8 cellular contexts compared by ENCODE assay signal in genomic region chr13:30892966-30893365, GRCh38. TPM values are rescaled to one million over a fixed set of nuclear protein-coding genes. Genes with fewer than 3 reads are reported as not detected.
DNase-seq lines count a peak whose midpoint lies in the region; ATAC-seq and TF ChIP-seq lines count a peak whose summit lies in the region.
"Had no signal": no experiment of that assay in that cellular context is flagged by ENCODE, and none has a peak within 500 bp of the region (broad histone marks: within the 10 kb centered on the region; RNA-seq: fewer than 3 reads in every experiment).

No MANE protein-coding gene starts in this region.

- no peak overlapping the region for H3K4me3 ChIP-seq in neural progenitor cell

- TF ChIP-seq CTCF in neural progenitor cell (IDR thresholded peaks at IDR 0.05) (peak; percentile 80), GM13976 (IDR thresholded peaks at IDR 0.05; ENCODE audit: borderline replicate concordance, control extremely low read depth, extremely low read depth, insufficient read depth, missing control alignments) (no peak)

- H3K27ac Mint-ChIP-seq in neural progenitor cell, result no peak overlapping the region

- no peaks in the 10 kb centered on the region for H3K9me3 ChIP-seq in neural progenitor cell (ENCODE audit: low read depth)

- peaks cover 9% of the 10 kb centered on the region for H3K4me1 ChIP-seq in neural progenitor cell

- no peak overlapping the region for H3K9ac ChIP-seq in neural progenitor cell

- no peak overlapping the region for H3K27ac ChIP-seq in neural progenitor cell

- H3K9me3 Mint-ChIP-seq in neural progenitor cell, result peaks cover 2% of the 10 kb centered on the region

- no peaks in the 10 kb centered on the region for H3K27me3 Mint-ChIP-seq in neural progenitor cell (ENCODE audit: insufficient read depth, low read depth)

- in situ Hi-C loops in GM13976 (cut with MboI; ENCODE audit: low sequenced_read_pairs, unreplicated experiment), result no loop called here

- H3K79me2 ChIP-seq in neural progenitor cell (ENCODE audit: low read depth), result no peaks in the 10 kb centered on the region

- no peak for ATAC-seq in GM18873 (IDR thresholded peaks at IDR 0.05; ENCODE audit: low FRiP score, unreplicated experiment)
- ATAC-seq in HG03521 (IDR thresholded peaks at IDR 0.05; ENCODE audit: unreplicated experiment), result no peak

- no peak overlapping the region for H3K4me2 ChIP-seq in neural progenitor cell

- H3K36me3 Mint-ChIP-seq in neural progenitor cell, result peaks cover 1% of the 10 kb centered on the region

- peaks cover 8% of the 10 kb centered on the region for H3F3A ChIP-seq in neural progenitor cell (ENCODE audit: low read depth)

- H2AFZ ChIP-seq in neural progenitor cell (replicated peaks), result no peak overlapping the region

- H4K20me1 ChIP-seq in neural progenitor cell (ENCODE audit: low read depth), result no peaks in the 10 kb centered on the region

- H3K4me3 Mint-ChIP-seq in neural progenitor cell, result no peak overlapping the region

- no peaks in the 10 kb centered on the region for H3K36me3 ChIP-seq in neural progenitor cell

- H3K27me3 ChIP-seq in neural progenitor cell, result no peaks in the 10 kb centered on the region

- H3K4me1 Mint-ChIP-seq in neural progenitor cell, result peaks cover 14% of the 10 kb centered on the region

- DNase-seq in EL, result peak; percentile 31
- peak; percentile 54 for DNase-seq in LHCN-M2 (ENCODE audit: low read depth)
- DNase-seq in dermis blood vessel endothelial cell, result peak; percentile 57
- peak; percentile 74 for DNase-seq in neural progenitor cell (ENCODE audit: low spot score)
- no peak for DNase-seq in GM13976 (ENCODE audit: low spot score)
- DNase-seq: small intestine had no signal

RNA-seq across cellular contexts. Expression of gene MEDAG, which starts 13.1 kb away (rescaled TPM):
- 11.1 and 11.9 TPM in 2 replicates for total RNA-seq in LHCN-M2 (2014; rRNA removed)
- polyA plus RNA-seq in LHCN-M2 (2012), result 3.8 TPM
- 30.6 and 37.1 TPM in 2 replicates for total RNA-seq in dermis blood vessel endothelial cell
- 0.06 TPM in 1 of 2 replicates, not detected in the other for total RNA-seq in neural progenitor cell (ENCODE audit: low replicate concordance)

RNA-seq across cellular contexts. Expression of gene TEX26, which starts 39.5 kb away (rescaled TPM):
- total RNA-seq in LHCN-M2 (2014; rRNA removed) (not detected in 2 replicates), dermis blood vessel endothelial cell (not detected in 2 replicates), neural progenitor cell (ENCODE audit: low replicate concordance) (not detected in 2 replicates)
- polyA plus RNA-seq in LHCN-M2 (2012), result not detected
- polyA plus RNA-seq: small intestine had no signal

Comparison
In these comparisons a context has a peak if more than half of its experiments do, and no peak if none do; other contexts are left out.
1. RNA of gene MEDAG, which starts 13.1 kb away (total RNA-seq): 30.6 to 37.1 TPM in dermis blood vessel endothelial cell and 11.1 to 11.9 TPM in LHCN-M2; 0.06 TPM in neural progenitor cell; every median in the first group is over 10 times any median in the second.